ENCODE assay signal across 17 cellular contexts in genomic region chr6:133360194-133360593, GRCh38.
DNase-seq lines count a peak whose midpoint lies in the region; ATAC-seq and TF ChIP-seq lines count a peak whose summit lies in the region.
"Had no signal": no experiment of that assay in that cellular context is flagged by ENCODE, and none has a peak within 500 bp of the region (broad histone marks: within the 10 kb centered on the region; RNA-seq: fewer than 3 reads in every experiment).

No MANE protein-coding gene starts in this region.

- H3K4me1 ChIP-seq in psoas muscle, result peaks cover 38% of the 10 kb centered on the region
- no peaks in the 10 kb centered on the region for H3K4me1 ChIP-seq in thyroid gland

- H3K9me3 ChIP-seq in psoas muscle, result no peaks in the 10 kb centered on the region
- H3K9me3 ChIP-seq in thyroid gland, result no peaks in the 10 kb centered on the region
- H3K9me3 ChIP-seq: A549 had no signal

- H3K27me3 ChIP-seq in psoas muscle (ENCODE audit: insufficient read depth in 3 of 3, low read length in 2 of 3) (no peaks in the 10 kb centered on the region), thyroid gland (no peaks in the 10 kb centered on the region)
- H3K27me3 ChIP-seq: BLaER1 treated with 17β-estradiol and CSF1 and Interleukin-3, amounts not matched to agents 10 nM and 100 nM had no signal

- DNase-seq in Right ventricle myocardium inferior (ENCODE audit: missing footprints), result no peak
- DNase-seq in cardiac septum (ENCODE audit: low spot score), result no peak
- no peak for DNase-seq in left ventricle myocardium superior
- DNase-seq in psoas muscle, result no peak
- no peak for DNase-seq in thyroid gland
- DNase-seq in NCI-H1436 (lab: John Stamatoyannopoulos, UW), result no peak
- DNase-seq in activated T-cell treated with anti-CD3 and anti-CD28 coated beads for 4 hours, result no peak
- DNase-seq: CD8-positive, alpha-beta T cell; DMS79; H7; KG1; NCI-H187 treated with DMSO at 0.1 percent for 48 hours; NCI-H510A; NCI-H748 treated with DMSO at 0.1 percent for 48 hours had no signal

- TF ChIP-seq CTCF in psoas muscle (IDR thresholded peaks at IDR 0.05), result no peak
- TF ChIP-seq CTCF in thyroid gland (IDR thresholded peaks at IDR 0.05), result no peak

- intact Hi-C loops in Right ventricle myocardium inferior (cut with DNase I), result loop anchor here (10.0 kb wide), 1 partner anchor 115 kb away; the partner anchor contains the start of gene EYA4
- intact Hi-C loops in cardiac septum (cut with DNase I), result loop anchor here (5.0 to 10.0 kb wide), 2 partner anchors 118 to 395 kb away; partner anchors contain the start of gene EYA4
- intact Hi-C loops in left ventricle myocardium superior (cut with micrococcal nuclease), result no loop called here
- intact Hi-C loops in psoas muscle (cut with DNase I), result no loop called here
- intact Hi-C loops in thyroid gland (cut with DNase I), result no loop called here

- peak overlapping the region; percentile 86 for H3K27ac ChIP-seq in psoas muscle
- no peak overlapping the region for H3K27ac ChIP-seq in thyroid gland
- H3K27ac ChIP-seq: A549; BLaER1 treated with 17β-estradiol and CSF1 and Interleukin-3, amounts not matched to agents 10 nM and 100 nM; SK-N-MC had no signal

- no peak for TF ChIP-seq POLR2A in thyroid gland (IDR thresholded peaks at IDR 0.05)

- WGBS in psoas muscle, 3 donors, result 25 to 39% (median 26%) methylated on average over 5 of the region's 5 CpGs
- 89 to 92% methylated on average over 5 of the region's 5 CpGs for WGBS in thyroid gland, 2 donors

- H3K4me3 ChIP-seq in psoas muscle (peak overlapping the region; percentile 55), thyroid gland (replicated peaks in 1 of 3) (no peak overlapping the region)
- H3K4me3 ChIP-seq: A549; BLaER1 treated with 17β-estradiol and CSF1 and Interleukin-3, amounts not matched to agents 10 nM and 100 nM; SK-N-MC had no signal

- peak; percentile 77 for ATAC-seq in Right ventricle myocardium inferior
- ATAC-seq in left ventricle myocardium superior, result peak; percentile 89
- ATAC-seq in psoas muscle, result peak; percentile 89 to 92 (median 92)
- ATAC-seq: A549; CD8-positive, alpha-beta T cell had no signal

- H3K36me3 ChIP-seq in psoas muscle (ENCODE audit: insufficient read depth in 1 of 2, low read depth in 1 of 2) (no peaks in the 10 kb centered on the region), thyroid gland (no peaks in the 10 kb centered on the region)

Comparison
In these comparisons a context has a peak if more than half of its experiments do, and no peak if none do; other contexts are left out.
1. intact Hi-C loops: an anchor here in Right ventricle myocardium inferior (10.0 kb wide) and cardiac septum (5.0 to 10.0 kb wide); none called in left ventricle myocardium superior, psoas muscle and thyroid gland.